1 cellular context compared by ENCODE assay signal in genomic region chr4:145909331-145909730, GRCh38.
TF ChIP-seq lines count a peak whose summit lies in the region.

No MANE protein-coding gene starts in this region.

TF ChIP-seq in SK-N-SH, 30 proteins besides CTCF, POLR2A, EP300 and RAD21 (continued from another document):
- TF ChIP-seq, protein P1, sequence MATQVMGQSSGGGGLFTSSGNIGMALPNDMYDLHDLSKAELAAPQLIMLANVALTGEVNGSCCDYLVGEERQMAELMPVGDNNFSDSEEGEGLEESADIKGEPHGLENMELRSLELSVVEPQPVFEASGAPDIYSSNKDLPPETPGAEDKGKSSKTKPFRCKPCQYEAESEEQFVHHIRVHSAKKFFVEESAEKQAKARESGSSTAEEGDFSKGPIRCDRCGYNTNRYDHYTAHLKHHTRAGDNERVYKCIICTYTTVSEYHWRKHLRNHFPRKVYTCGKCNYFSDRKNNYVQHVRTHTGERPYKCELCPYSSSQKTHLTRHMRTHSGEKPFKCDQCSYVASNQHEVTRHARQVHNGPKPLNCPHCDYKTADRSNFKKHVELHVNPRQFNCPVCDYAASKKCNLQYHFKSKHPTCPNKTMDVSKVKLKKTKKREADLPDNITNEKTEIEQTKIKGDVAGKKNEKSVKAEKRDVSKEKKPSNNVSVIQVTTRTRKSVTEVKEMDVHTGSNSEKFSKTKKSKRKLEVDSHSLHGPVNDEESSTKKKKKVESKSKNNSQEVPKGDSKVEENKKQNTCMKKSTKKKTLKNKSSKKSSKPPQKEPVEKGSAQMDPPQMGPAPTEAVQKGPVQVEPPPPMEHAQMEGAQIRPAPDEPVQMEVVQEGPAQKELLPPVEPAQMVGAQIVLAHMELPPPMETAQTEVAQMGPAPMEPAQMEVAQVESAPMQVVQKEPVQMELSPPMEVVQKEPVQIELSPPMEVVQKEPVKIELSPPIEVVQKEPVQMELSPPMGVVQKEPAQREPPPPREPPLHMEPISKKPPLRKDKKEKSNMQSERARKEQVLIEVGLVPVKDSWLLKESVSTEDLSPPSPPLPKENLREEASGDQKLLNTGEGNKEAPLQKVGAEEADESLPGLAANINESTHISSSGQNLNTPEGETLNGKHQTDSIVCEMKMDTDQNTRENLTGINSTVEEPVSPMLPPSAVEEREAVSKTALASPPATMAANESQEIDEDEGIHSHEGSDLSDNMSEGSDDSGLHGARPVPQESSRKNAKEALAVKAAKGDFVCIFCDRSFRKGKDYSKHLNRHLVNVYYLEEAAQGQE (IDR thresholded peaks at IDR 0.05; ENCODE audit: low read depth, low read length): no peak
- TF ChIP-seq TAF1 (IDR thresholded peaks at IDR 0.05; ENCODE audit: borderline replicate concordance, low read depth, low read length): no peak
- TF ChIP-seq, protein P2, sequence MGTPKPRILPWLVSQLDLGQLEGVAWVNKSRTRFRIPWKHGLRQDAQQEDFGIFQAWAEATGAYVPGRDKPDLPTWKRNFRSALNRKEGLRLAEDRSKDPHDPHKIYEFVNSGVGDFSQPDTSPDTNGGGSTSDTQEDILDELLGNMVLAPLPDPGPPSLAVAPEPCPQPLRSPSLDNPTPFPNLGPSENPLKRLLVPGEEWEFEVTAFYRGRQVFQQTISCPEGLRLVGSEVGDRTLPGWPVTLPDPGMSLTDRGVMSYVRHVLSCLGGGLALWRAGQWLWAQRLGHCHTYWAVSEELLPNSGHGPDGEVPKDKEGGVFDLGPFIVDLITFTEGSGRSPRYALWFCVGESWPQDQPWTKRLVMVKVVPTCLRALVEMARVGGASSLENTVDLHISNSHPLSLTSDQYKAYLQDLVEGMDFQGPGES (IDR thresholded peaks at IDR 0.05; ENCODE audit: low read depth, low read length): no peak
- TF ChIP-seq, protein P3, sequence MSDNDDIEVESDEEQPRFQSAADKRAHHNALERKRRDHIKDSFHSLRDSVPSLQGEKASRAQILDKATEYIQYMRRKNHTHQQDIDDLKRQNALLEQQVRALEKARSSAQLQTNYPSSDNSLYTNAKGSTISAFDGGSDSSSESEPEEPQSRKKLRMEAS (IDR thresholded peaks at IDR 0.05; ENCODE audit: low read depth): no peak
- TF ChIP-seq TCF12 (IDR thresholded peaks at IDR 0.05): no peak
- no peak for TF ChIP-seq YY1 (IDR thresholded peaks at IDR 0.05; ENCODE audit: low read depth)
